Comparison of ENCODE assay signal across 1 cellular context in genomic region chr22:19733755-19734154, GRCh38.
A peak's percentile ranks its signal among the peaks of the same experiment; 100 is the strongest.
TF ChIP-seq lines count a peak whose summit lies in the region.

No MANE protein-coding gene starts in this region.

TF ChIP-seq in K562, 482 proteins besides CTCF, POLR2A, EP300 and RAD21:
- 0 out of 2 replicates have a peak, but pooled peaks have one; percentile 8 for TF ChIP-seq BHLHE40 (IDR thresholded peaks at IDR 0.05; ENCODE audit: low read length)
- TF ChIP-seq ZNF398 (CRISPR knock-in tag; IDR thresholded peaks at IDR 0.05) = no peak
- TF ChIP-seq HSF4 (CRISPR knock-in tag; IDR thresholded peaks at IDR 0.05; ENCODE audit: borderline replicate concordance) = no peak
